In the genomic region with DNA sequence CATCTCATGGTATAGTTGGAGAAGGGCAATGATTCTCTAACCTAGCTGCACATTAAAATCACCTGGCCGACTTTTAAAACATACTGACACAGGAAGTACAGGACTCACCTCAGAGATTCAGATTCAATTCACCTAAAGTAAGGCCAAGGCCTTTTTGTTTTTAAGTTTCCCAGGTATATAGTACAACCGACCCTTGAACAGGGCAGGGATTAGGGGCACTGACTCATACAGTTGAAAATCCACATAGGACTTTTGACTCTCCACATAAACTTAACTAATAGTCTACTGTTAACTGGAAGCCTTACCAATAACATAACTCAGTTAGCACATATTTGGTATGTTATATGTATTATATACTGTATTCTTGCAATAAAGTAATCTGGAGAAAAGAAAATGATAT, we compare ENCODE assay signal across 1 cellular context.
TF ChIP-seq lines count a peak whose summit lies in the region.

No MANE protein-coding gene starts in this region.

TF ChIP-seq in HepG2, 621 proteins besides CTCF, POLR2A, EP300 and RAD21 (continued from another document):
- TF ChIP-seq, protein P1, sequence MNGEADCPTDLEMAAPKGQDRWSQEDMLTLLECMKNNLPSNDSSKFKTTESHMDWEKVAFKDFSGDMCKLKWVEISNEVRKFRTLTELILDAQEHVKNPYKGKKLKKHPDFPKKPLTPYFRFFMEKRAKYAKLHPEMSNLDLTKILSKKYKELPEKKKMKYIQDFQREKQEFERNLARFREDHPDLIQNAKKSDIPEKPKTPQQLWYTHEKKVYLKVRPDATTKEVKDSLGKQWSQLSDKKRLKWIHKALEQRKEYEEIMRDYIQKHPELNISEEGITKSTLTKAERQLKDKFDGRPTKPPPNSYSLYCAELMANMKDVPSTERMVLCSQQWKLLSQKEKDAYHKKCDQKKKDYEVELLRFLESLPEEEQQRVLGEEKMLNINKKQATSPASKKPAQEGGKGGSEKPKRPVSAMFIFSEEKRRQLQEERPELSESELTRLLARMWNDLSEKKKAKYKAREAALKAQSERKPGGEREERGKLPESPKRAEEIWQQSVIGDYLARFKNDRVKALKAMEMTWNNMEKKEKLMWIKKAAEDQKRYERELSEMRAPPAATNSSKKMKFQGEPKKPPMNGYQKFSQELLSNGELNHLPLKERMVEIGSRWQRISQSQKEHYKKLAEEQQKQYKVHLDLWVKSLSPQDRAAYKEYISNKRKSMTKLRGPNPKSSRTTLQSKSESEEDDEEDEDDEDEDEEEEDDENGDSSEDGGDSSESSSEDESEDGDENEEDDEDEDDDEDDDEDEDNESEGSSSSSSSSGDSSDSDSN (CRISPR knock-in tag; IDR thresholded peaks at IDR 0.05) = no peak
TF ChIP-seq in HepG2: peak in this region for 0.
